22 cellular contexts compared by ENCODE assay signal in genomic region chr15:99481406-99481805, GRCh38.
DNase-seq lines count a peak whose midpoint lies in the region; ATAC-seq, FAIRE-seq and TF ChIP-seq lines count a peak whose summit lies in the region.
"Had no signal": no experiment of that assay in that cellular context is flagged by ENCODE, and none has a peak within 500 bp of the region (broad histone marks: within the 10 kb centered on the region; RNA-seq: fewer than 3 reads in every experiment).

No MANE protein-coding gene starts in this region.

- CTCF ChIA-PET in H1 (lab: Charles Lee; ENCODE audit: partially characterized antibody) = interaction anchor here (1.8 to 3.2 kb wide), 2 partner anchors 72 to 223 kb away, joined by 4 to 8 read pairs; no protein-coding TSS in a partner anchor

- no peak overlapping the region for H3K56ac ChIP-seq in H1 (replicated peaks; ENCODE audit: insufficient read length, low read depth, low read length)

- 90% methylated on average over 4 of the region's 4 CpGs; no CpG with 5 or more reads in 1 of the 2 experiments for WGBS in H1 (ENCODE audit: extremely low coverage in 1 of 2, insufficient coverage in 1 of 2, insufficient read length in 1 of 2, insufficient replicate concordance in 2 of 2, low coverage in 1 of 2, low lambda C conversion rate in 2 of 2, missing lambda C conversion rate in 1 of 2), 2 experiments
- WGBS in transverse colon (ENCODE audit: low coverage in 1 of 2), 2 donors = 86% methylated on average over 4 of the region's 4 CpGs; no CpG with 5 or more reads in 1 of the 2 donors

- H3K79me2 ChIP-seq in H1 (ENCODE audit: control insufficient read depth in 1 of 2, insufficient read depth in 2 of 2, low read length in 2 of 2) (no peaks in the 10 kb centered on the region), osteoblast (ENCODE audit: insufficient read depth, low read length) (no peaks in the 10 kb centered on the region)

- POLR2A ChIA-PET in H1 (lab: Charles Lee; ENCODE audit: partially characterized antibody) = no interaction called here

- TF ChIP-seq EP300 in H1 (IDR thresholded peaks at IDR 0.05; ENCODE audit: borderline replicate concordance in 1 of 2, low read depth in 2 of 2, low read length in 2 of 2) (no peak), transverse colon (IDR thresholded peaks at IDR 0.05; ENCODE audit: low read depth) (no peak)

- H4K5ac ChIP-seq in H1 (ENCODE audit: insufficient read length, low read depth, low read length) = no peak overlapping the region

- H4K91ac ChIP-seq in H1 (replicated peaks; ENCODE audit: insufficient read length, low read length) = no peak overlapping the region

- H2AK5ac ChIP-seq in H1 (ENCODE audit: low read depth, low read length) = no peak overlapping the region

- H3K9ac ChIP-seq in H1 (replicated peaks in 1 of 4; ENCODE audit: extremely low read depth in 1 of 4, low read depth in 3 of 4, low read length in 3 of 4) = no peak overlapping the region

- no peak overlapping the region for H2BK20ac ChIP-seq in H1 (ENCODE audit: low read length)

- in situ Hi-C loops in transverse colon (cut with MboI; ENCODE audit: low pct_ligation_motif_present in 1 of 4, low pct_unique_long_range_greater_than_20kb in 1 of 4, low sequenced_read_pairs in 3 of 4) = no loop called here

- DNase-seq in NCI-H526 (lab: John Stamatoyannopoulos, UW) (peak; percentile 14 to 26), NCI-H526 treated with DMSO at 0.1 percent for 48 hours (lab: John Stamatoyannopoulos, UW) (no peak), D341Med (ENCODE audit: low spot score) (peak; percentile 2), H1 (ENCODE audit: low read depth in 1 of 2, low spot score in 2 of 2) (no peak), osteoblast (ENCODE audit: insufficient read length, low spot score, missing footprints) (peak; percentile 47), left lobe of liver (ENCODE audit: low spot score) (no peak), NCI-H345 treated with DMSO at 0.1 percent for 48 hours (lab: John Stamatoyannopoulos, UW; ENCODE audit: unreplicated experiment) (no peak), transverse colon (no peak)
- DNase-seq: AML-193; Calu3; CD8-positive, alpha-beta T cell; DMS 273 treated with DMSO at 0.1 percent for 48 hours; H7; HFFc6 had no signal

- no peak for TF ChIP-seq CTCF in H1 (IDR thresholded peaks at IDR 0.05; ENCODE audit: control extremely low read depth in 1 of 3, insufficient read depth in 1 of 3, low read depth in 1 of 3, low read length in 3 of 3)
- no peak for TF ChIP-seq CTCF in osteoblast (IDR thresholded peaks at IDR 0.05; ENCODE audit: extremely low read depth, low read depth, low read length)
- no peak for TF ChIP-seq CTCF in transverse colon (IDR thresholded peaks at IDR 0.05)

- no peak overlapping the region for H3K23ac ChIP-seq in H1 (ENCODE audit: insufficient read length)

- ATAC-seq in left lobe of liver = no peak
- ATAC-seq: A549, GM23338, HCT116 had no signal

- no peak overlapping the region for H2BK12ac ChIP-seq in H1 (ENCODE audit: low read depth, low read length)

- H4K20me1 ChIP-seq in H1 (replicated peaks in 1 of 2; ENCODE audit: control insufficient read depth in 1 of 2, insufficient read depth in 2 of 2, low read length in 2 of 2) (no peaks in the 10 kb centered on the region), osteoblast (ENCODE audit: insufficient read depth, low read length) (no peaks in the 10 kb centered on the region)

- H3K4ac ChIP-seq in H1 (replicated peaks; ENCODE audit: insufficient read length, low read depth, low read length) = peak overlapping the region; percentile 60

- no peak overlapping the region for H2BK15ac ChIP-seq in H1 (ENCODE audit: low read length)

- TF ChIP-seq RAD21 in H1 (IDR thresholded peaks at IDR 0.05 in 1 of 2, conservative IDR thresholded peaks at IDR 0.05 in 1 of 2; ENCODE audit: low read depth in 2 of 2, low read length in 2 of 2) = no peak

- H3K4me3 ChIP-seq in H1 (ENCODE audit: extremely low read depth in 1 of 4, insufficient read depth in 2 of 4, low read depth in 3 of 4, low read length in 4 of 4) (no peak overlapping the region), osteoblast (ENCODE audit: insufficient read depth, low read length) (no peak overlapping the region), transverse colon (no peak overlapping the region)
- H3K4me3 ChIP-seq: A549, GM23338 had no signal

- H3K9me3 ChIP-seq in H1 (ENCODE audit: insufficient read depth in 2 of 2, low read depth in 1 of 2, low read length in 1 of 2) = no peaks in the 10 kb centered on the region
- no peaks in the 10 kb centered on the region for H3K9me3 ChIP-seq in osteoblast (ENCODE audit: low read depth, low read length)
- H3K9me3 ChIP-seq in transverse colon = no peaks in the 10 kb centered on the region
- H3K9me3 ChIP-seq: A549 had no signal

- FAIRE-seq in H1 (lab: Jason Lieb, UNC) = no peak
- FAIRE-seq: A549, G401.6, GM12891, GM19239 had no signal

- H4K8ac ChIP-seq in H1 (ENCODE audit: extremely low read depth, insufficient read depth, low read length) = no peak overlapping the region

- H3K27ac ChIP-seq in H1 (ENCODE audit: low read depth, low read length) (no peak overlapping the region), osteoblast (ENCODE audit: low read depth, low read length) (no peak overlapping the region), transverse colon (no peak overlapping the region)
- H3K27ac ChIP-seq: 22Rv1, A549, HL-60 had no signal

- H3K4me1 ChIP-seq in H1 (replicated peaks in 1 of 4; ENCODE audit: control insufficient read depth in 3 of 4, insufficient read depth in 4 of 4, low read length in 3 of 4) (peaks cover 5 to 18% (median 11%) of the 10 kb centered on the region in 4 experiments), osteoblast (ENCODE audit: insufficient read depth, low read length) (peaks cover 15% of the 10 kb centered on the region), transverse colon (peaks cover 8 to 20% (median 12%) of the 10 kb centered on the region in 4 donors)

- no peak overlapping the region for H2BK5ac ChIP-seq in H1 (ENCODE audit: low read depth, low read length)

- H3K36me3 ChIP-seq in H1 (ENCODE audit: control insufficient read depth in 2 of 4, insufficient read depth in 4 of 4, low read length in 3 of 4) (no peaks in the 10 kb centered on the region), osteoblast (ENCODE audit: insufficient read depth, low read length) (no peaks in the 10 kb centered on the region), transverse colon (no peaks in the 10 kb centered on the region)

- no peaks in the 10 kb centered on the region for H3K79me1 ChIP-seq in H1 (ENCODE audit: low read depth, low read length)

- TF ChIP-seq POLR2A in H1 (IDR thresholded peaks at IDR 0.05; ENCODE audit: control extremely low read depth in 1 of 2, low read depth in 2 of 2, low read length in 2 of 2) = no peak
- no peak for TF ChIP-seq POLR2A in transverse colon (IDR thresholded peaks at IDR 0.05)

- no peak overlapping the region for H2BK120ac ChIP-seq in H1 (replicated peaks; ENCODE audit: low read depth, low read length)

- peaks cover 0 to 7% (median 5%) of the 10 kb centered on the region in 4 experiments; a peak in 5 of 7 replicates for H3K27me3 ChIP-seq in H1 (replicated peaks in 1 of 4; ENCODE audit: control insufficient read depth in 3 of 4, extremely low read depth in 1 of 4, insufficient read depth in 3 of 4, low read length in 3 of 4)
- no peaks in the 10 kb centered on the region for H3K27me3 ChIP-seq in osteoblast (ENCODE audit: insufficient read depth, low read length)
- H3K27me3 ChIP-seq in transverse colon = no peaks in the 10 kb centered on the region

- H3K18ac ChIP-seq in H1 (ENCODE audit: extremely low read depth, low read length) = no peak overlapping the region; the same call in 1 of the 2 replicates

- H3K4me2 ChIP-seq in H1 (ENCODE audit: insufficient read depth in 1 of 2, low read depth in 2 of 2, low read length in 2 of 2) = no peak overlapping the region
- no peak overlapping the region for H3K4me2 ChIP-seq in osteoblast (ENCODE audit: insufficient read depth, low read length)
- H3K4me2 ChIP-seq: A549, GM23338 had no signal

- H3K14ac ChIP-seq in H1 (ENCODE audit: insufficient read length) = no peak overlapping the region

- intact Hi-C loops in transverse colon (cut with DNase I; ENCODE audit: low total_unique reads) = no loop called here

- H3K23me2 ChIP-seq in H1 (ENCODE audit: low read depth, low read length) = peaks cover 7% of the 10 kb centered on the region; the same call in 1 of the 2 replicates

- H2AFZ ChIP-seq in H1 (ENCODE audit: low read length) (no peak overlapping the region), osteoblast (ENCODE audit: low read length) (no peak overlapping the region)
- H2AFZ ChIP-seq: GM23338 had no signal

TF ChIP-seq in H1, 55 proteins besides CTCF, POLR2A, EP300 and RAD21:
- TF ChIP-seq TEAD4 (IDR thresholded peaks at IDR 0.05; ENCODE audit: low read depth, low read length) (no peak), HDAC6 (IDR thresholded peaks at IDR 0.05; ENCODE audit: low read depth, low read length) (no peak), BCL11A (IDR thresholded peaks at IDR 0.05; ENCODE audit: low read depth in 2 of 2, low read length in 2 of 2) (no peak), SUZ12 (IDR thresholded peaks at IDR 0.05; ENCODE audit: low read length) (no peak), CHD2 (IDR thresholded peaks at IDR 0.05; ENCODE audit: low read length) (no peak), TCF12 (IDR thresholded peaks at IDR 0.05; ENCODE audit: low read depth, low read length) (no peak), CTBP2 (IDR thresholded peaks at IDR 0.05; ENCODE audit: borderline replicate concordance, insufficient read depth, insufficient read length, low read length) (no peak), EGR1 (IDR thresholded peaks at IDR 0.05; ENCODE audit: borderline replicate concordance, low read depth, low read length) (no peak), USF2 (IDR thresholded peaks at IDR 0.05; ENCODE audit: low read length) (no peak), SP2 (IDR thresholded peaks at IDR 0.05; ENCODE audit: low read length) (no peak), RBBP5 (IDR thresholded peaks at IDR 0.05; ENCODE audit: borderline replicate concordance, low read depth, low read length) (no peak), JUN (IDR thresholded peaks at IDR 0.05; ENCODE audit: low read depth, low read length) (no peak), KDM5A (IDR thresholded peaks at IDR 0.05; ENCODE audit: low read length) (no peak), KDM1A (IDR thresholded peaks at IDR 0.05; ENCODE audit: borderline replicate concordance, low read length) (no peak), MAFK (IDR thresholded peaks at IDR 0.05; ENCODE audit: low read depth, low read length) (no peak)

Comparison
In these comparisons a context has a peak if more than half of its experiments do, and no peak if none do; other contexts are left out.
1. DNase-seq: peak in NCI-H526 (2 of 2), D341Med (single experiment) and osteoblast (single experiment); none in NCI-H526 treated with DMSO at 0.1 percent for 48 hours (single experiment), H1 (0 of 2), left lobe of liver (single experiment), NCI-H345 treated with DMSO at 0.1 percent for 48 hours (single experiment) and transverse colon (single experiment).